In genomic region chr19:55831846-55832245, GRCh38 we compare ENCODE assay signal across 28 cellular contexts. TPM values are rescaled to one million over a fixed set of nuclear protein-coding genes. Genes with fewer than 3 reads are reported as not detected.
"Had no signal": no experiment of that assay in that cellular context is flagged by ENCODE, and none has a peak within 500 bp of the region (broad histone marks: within the 10 kb centered on the region; RNA-seq: fewer than 3 reads in every experiment).

TSS of gene NLRP11 (minus strand) at chr19:55831999. CDS start at chr19:55818174, 13,825 bp downstream.

- H3K27ac ChIP-seq: esophagus squamous epithelium, heart right ventricle, left lung, neutrophil, parathyroid adenoma, right lobe of liver, thoracic aorta, tibial nerve, upper lobe of left lung had no signal

- DNase-seq: effector memory CD8-positive, alpha-beta T cell; erythroblast; esophagus squamous epithelium; foreskin melanocyte; glutamatergic neuron; heart right ventricle; hippocampal formation; left cardiac atrium; left lung; mesenchymal stem cell; mucosa of descending colon; naive B cell; right lobe of liver; small intestine; stimulated activated CD4-positive, alpha-beta T cell treated with anti-CD3 and anti-CD28 coated beads, Interleukin-15, amount 100 ng/mL, for 24 hours; stimulated activated CD4-positive, alpha-beta T cell treated with anti-CD3 and anti-CD28 coated beads, Interleukin-2, amount 100 ng/mL, for 48 hours; stimulated activated naive B cell treated with anti-CD40 and anti-IgM and Interleukin-4, amounts not matched to agents 10 μg/mL and 1 μg/mL and 100 μg/mL, for 72 hours; upper lobe of left lung had no signal

- H3K36me3 ChIP-seq: esophagus squamous epithelium, heart right ventricle, left lung, neutrophil, right lobe of liver, thoracic aorta, tibial nerve, upper lobe of left lung had no signal

- ATAC-seq: effector memory CD8-positive, alpha-beta T cell; heart right ventricle; left cardiac atrium; left lung; mucosa of descending colon; natural killer cell treated with Interleukin-12 subunit alpha and Interleukin-12 subunit beta and Interleukin-15 and Interleukin-18, amount 100 ng/mL, for 72 hours; right lobe of liver; stimulated activated naive B cell treated with anti-CD40 and anti-IgM and Interleukin-4, amounts not matched to agents 10 μg/mL and 1 μg/mL and 100 μg/mL, for 72 hours had no signal

- H3K4me1 ChIP-seq: esophagus squamous epithelium, heart right ventricle, left lung, parathyroid adenoma, right lobe of liver, tibial nerve, upper lobe of left lung had no signal

- H3K79me2 ChIP-seq: parathyroid adenoma had no signal

- H2AFZ ChIP-seq: parathyroid adenoma had no signal

- H3K4me3 ChIP-seq: esophagus squamous epithelium, heart right ventricle, left lung, mucosa of descending colon, right lobe of liver, thoracic aorta, tibial nerve, upper lobe of left lung had no signal

- H3K9me3 ChIP-seq: mucosa of descending colon, neutrophil, right lobe of liver, thoracic aorta, upper lobe of left lung had no signal

RNA-seq across cellular contexts. Expression of gene NLRP11, which starts in this region (rescaled TPM):
- total RNA-seq: esophagus squamous epithelium; heart right ventricle; kidney epithelial cell; left cardiac atrium; left lung; mesothelial cell of epicardium; natural killer cell treated with Interleukin-12 subunit alpha and Interleukin-12 subunit beta and Interleukin-15 and Interleukin-18, amount 100 ng/mL, for 72 hours; neural crest cell; omental fat pad; progenitor cell of endocrine pancreas; thoracic aorta; tibial nerve; upper lobe of left lung had no signal
